13 cellular contexts compared by ENCODE assay signal in genomic region chr6:13763740-13764381, GRCh38. TPM values are rescaled to one million over a fixed set of nuclear protein-coding genes. Genes with fewer than 3 reads are reported as not detected.
DNase-seq lines count a peak whose midpoint lies in the region; ATAC-seq, FAIRE-seq and TF ChIP-seq lines count a peak whose summit lies in the region.
"Had no signal": no experiment of that assay in that cellular context is flagged by ENCODE, and none has a peak within 500 bp of the region (broad histone marks: within the 10 kb centered on the region; RNA-seq: fewer than 3 reads in every experiment).

No MANE protein-coding gene starts in this region.

- peaks cover 3% of the 10 kb centered on the region; the same call in 2 of the 3 replicates for H3K9me3 ChIP-seq in GM12878 (replicated peaks; ENCODE audit: control insufficient read depth, insufficient read depth, low read length)

- TF ChIP-seq POLR2A in GM12878 (IDR thresholded peaks at IDR 0.05; ENCODE audit: low read depth, low read length) = no peak

- no peak for TF ChIP-seq EP300 in GM12878 (IDR thresholded peaks at IDR 0.05; ENCODE audit: borderline replicate concordance in 1 of 2, control insufficient read depth in 1 of 2, low read depth in 2 of 2, low read length in 2 of 2)

- no peaks in the 10 kb centered on the region for H3K36me3 ChIP-seq in GM12878 (ENCODE audit: control insufficient read depth in 2 of 2, insufficient read depth in 2 of 2, low read length in 1 of 2)
- H3K36me3 ChIP-seq: left lung, spleen had no signal

- H3K27ac ChIP-seq in GM12878 (ENCODE audit: control insufficient read depth, insufficient read depth) = no peak overlapping the region
- H3K27ac ChIP-seq: spleen had no signal

- H3K79me2 ChIP-seq in GM12878 (ENCODE audit: control insufficient read depth, insufficient read depth, low read length) = no peaks in the 10 kb centered on the region

- no TSS peak for BruUV-seq in GM12878 (replicated peaks; lab: Mats Ljungman, UMichigan)

- peaks cover 0 to 2% of the 10 kb centered on the region in 2 experiments; a peak in 2 of 4 replicates for H3K27me3 ChIP-seq in GM12878 (replicated peaks in 1 of 2; ENCODE audit: control insufficient read depth in 2 of 2, insufficient read depth in 2 of 2, low read length in 1 of 2)
- H3K27me3 ChIP-seq: left lung, spleen had no signal

- in situ Hi-C loops in GM12878 (cut with MboI) = no loop called here

- CTCF ChIA-PET in GM12878 (lab: Yijun Ruan, JAX) = interaction anchor here (1.1 to 1.2 kb wide), 2 partner anchors 32 to 366 kb away, joined by 3 read pairs; no protein-coding TSS in a partner anchor

- TF ChIP-seq CTCF in GM12878 (IDR thresholded peaks at IDR 0.05 in 2 of 3, conservative IDR thresholded peaks at IDR 0.05 in 1 of 3; ENCODE audit: control insufficient read depth in 2 of 3, extremely low read depth in 1 of 3, insufficient read depth in 1 of 3, low read depth in 3 of 3, low read length in 3 of 3) = no peak

- no peak overlapping the region for H3K9ac ChIP-seq in GM12878 (ENCODE audit: control insufficient read depth, insufficient read depth, low read length)

- H3K4me2 ChIP-seq in GM12878 (ENCODE audit: control insufficient read depth, insufficient read depth) = peak overlapping the region; percentile 59

- POLR2A ChIA-PET in GM12878 (lab: Charles Lee) = interaction anchor here (1.6 kb wide), 1 partner anchor 409 kb away, joined by 3 read pairs; no protein-coding TSS in a partner anchor

- DNase-seq in CD1c-positive myeloid dendritic cell (ENCODE audit: extremely low spot score) = peak; percentile 23
- peak; percentile 49 for DNase-seq in GM12878 (ENCODE audit: low read depth, low spot score)
- no peak for DNase-seq in occipital lobe (lab: John Stamatoyannopoulos, UW)
- DNase-seq: activated gamma-delta T cell, Calu3, left lung, spleen had no signal

- no peak overlapping the region for H3K4me3 ChIP-seq in GM12878
- H3K4me3 ChIP-seq: left lung, spleen had no signal

- no peaks in the 10 kb centered on the region for H4K20me1 ChIP-seq in GM12878 (ENCODE audit: control insufficient read depth, insufficient read depth)

- RAD21 ChIA-PET in GM12878 (lab: Charles Lee; ENCODE audit: unreplicated experiment) = interaction anchor here (0.6 to 1.3 kb wide), 3 partner anchors 51 to 149 kb away, joined by 3 read pairs; partner anchors contain the start of gene NOL7

- peak; percentile 84 for FAIRE-seq in GM12878 (lab: Jason Lieb, UNC)

- H3K4me1 ChIP-seq in GM12878 (ENCODE audit: control insufficient read depth, insufficient read depth, low read length) = peaks cover 23% of the 10 kb centered on the region

- SMC1A ChIA-PET in GM12878 (lab: Charles Lee; ENCODE audit: uncharacterized antibody, unreplicated experiment) = interaction anchor here (1.0 to 2.0 kb wide), 5 partner anchors 17 to 310 kb away, joined by 3 to 4 read pairs (median 4); no protein-coding TSS in a partner anchor

- peak; percentile 59 for ATAC-seq in GM18907 (IDR thresholded peaks at IDR 0.05; ENCODE audit: unreplicated experiment)
- peak; percentile 52 for ATAC-seq in HG03442 (IDR thresholded peaks at IDR 0.05; ENCODE audit: unreplicated experiment)
- ATAC-seq in GM12878 = peak; percentile 89
- ATAC-seq in HG03457 (IDR thresholded peaks at IDR 0.05; ENCODE audit: unreplicated experiment) = no peak
- no peak for ATAC-seq in HG03135 (IDR thresholded peaks at IDR 0.05; ENCODE audit: unreplicated experiment)
- no peak for ATAC-seq in GM18517 (IDR thresholded peaks at IDR 0.05; ENCODE audit: unreplicated experiment)
- ATAC-seq: esophagus mucosa, left lung had no signal

- TF ChIP-seq RAD21 in GM12878 (IDR thresholded peaks at IDR 0.05; ENCODE audit: insufficient read depth, low read depth, low read length) = no peak

- intact Hi-C loops in GM12878 (cut with micrococcal nuclease; ENCODE audit: unreplicated experiment) = loop anchor here (2.0 kb wide), 1 partner anchor 51 kb away; no protein-coding TSS in a partner anchor

- H2AFZ ChIP-seq in GM12878 (ENCODE audit: control insufficient read depth, low read depth, low read length) = peak overlapping the region; percentile 34; the same call in 1 of the 2 replicates

- WGBS in GM12878 (ENCODE audit: insufficient coverage, insufficient replicate concordance, low lambda C conversion rate, missing lambda C conversion rate) = 12% methylated on average over 5 of the region's 5 CpGs

TF ChIP-seq in GM12878, 131 proteins besides CTCF, POLR2A, EP300 and RAD21 (continues in another document):
- TF ChIP-seq DPF2 (IDR thresholded peaks at IDR 0.05) (peak; percentile 65), IKZF2 (IDR thresholded peaks at IDR 0.05) (peak; percentile 47 to 64), EED (IDR thresholded peaks at IDR 0.05; ENCODE audit: low read depth) (peak; percentile 65), SIN3A (IDR thresholded peaks at IDR 0.05; ENCODE audit: low read depth, low read length) (no peak), CBFB (IDR thresholded peaks at IDR 0.05; ENCODE audit: low read depth) (0 out of 2 replicates have a peak, but pooled peaks have one; percentile 30), ZNF217 (IDR thresholded peaks at IDR 0.05) (peak; percentile 75; the same call in 1 of the 2 replicates), HDGF (IDR thresholded peaks at IDR 0.05) (no peak), TCF7 (IDR thresholded peaks at IDR 0.05; ENCODE audit: borderline replicate concordance) (peak; percentile 70), JUND (IDR thresholded peaks at IDR 0.05; ENCODE audit: low read depth, low read length) (peak; percentile 71), NFIC (IDR thresholded peaks at IDR 0.05; ENCODE audit: low read depth, low read length) (peak; percentile 79; the same call in 1 of the 2 replicates), TCF12 (IDR thresholded peaks at IDR 0.05; ENCODE audit: low read depth, low read length) (no peak), PAX5 (IDR thresholded peaks at IDR 0.05; ENCODE audit: borderline replicate concordance, low read depth, low read length) (0 out of 2 replicates have a peak, but pooled peaks have one; percentile 24), BCL11A (IDR thresholded peaks at IDR 0.05; ENCODE audit: low read depth, low read length) (peak; percentile 45; the same call in 1 of the 2 replicates), SIX5 (IDR thresholded peaks at IDR 0.05; ENCODE audit: low read depth, low read length, severe bottlenecking) (no peak), IRF4 (IDR thresholded peaks at IDR 0.05; ENCODE audit: low read depth, low read length) (peak; percentile 79), ZBED1 (IDR thresholded peaks at IDR 0.05; ENCODE audit: borderline replicate concordance) (peak; percentile 45; the same call in 1 of the 2 replicates), MEF2B (IDR thresholded peaks at IDR 0.05; ENCODE audit: partially characterized antibody, poor library complexity, severe bottlenecking) (peak; percentile 13), MTA2 (IDR thresholded peaks at IDR 0.05; ENCODE audit: low read depth) (peak; percentile 63), FOXM1 (IDR thresholded peaks at IDR 0.05; ENCODE audit: low read depth, low read length) (peak; percentile 35; the same call in 1 of the 2 replicates), JUNB (IDR thresholded peaks at IDR 0.05) (peak; percentile 91), RUNX3 (IDR thresholded peaks at IDR 0.05; ENCODE audit: low read length) (peak; percentile 93), CREM (IDR thresholded peaks at IDR 0.05; ENCODE audit: low read depth) (no peak; the same call in 1 of the 2 replicates), LARP7 (IDR thresholded peaks at IDR 0.05) (0 out of 2 replicates have a peak, but pooled peaks have one; percentile 31)

RNA-seq across cellular contexts. Expression of gene MCUR1, which starts 50.5 kb away (rescaled TPM):
- 8.3 and 8.8 TPM in 2 replicates for total RNA-seq in GM12878 (2013; cell fraction: nucleolus; rRNA removed)
- total RNA-seq in GM12878 (2014; rRNA removed) (16.8 and 18.1 TPM in 2 replicates), GM12878 (2014; rRNA removed; fragmentation: Illumina TruSeq; extraction: Trizol) (24.2 and 26.7 TPM in 2 replicates), GM12878 (2021) (31.7 and 34.9 TPM in 2 replicates), occipital lobe (34.6 TPM)
- polyA plus RNA-seq in GM12878 (2011; ENCODE audit: low read depth) = 4.1 TPM
- polyA plus RNA-seq in GM12878 (2011; rRNA removed) (12.0 and 20.5 TPM in 2 replicates), GM12878 (2014; fragmentation: Illumina TruSeq; extraction: Trizol) (19.7 and 22.2 TPM in 2 replicates), GM12878 (2014; fragmentation: Nextera tagmentation; extraction: Ambion mirVana) (1 to 10 TPM; 4.4 to 9.4 TPM), GM12878 (2014; rRNA removed) (14.4 and 17.2 TPM in 2 replicates), GM12878 (2016; fragmentation: Nextera tagmentation; extraction: Ambion mirVana) (10 to 100 TPM; 36.1 to 43.9 TPM)
- 6.6 and 7.1 TPM in 2 replicates for polyA plus RNA-seq in GM12878 (2011; cell fraction: cytosol; rRNA removed)
- polyA plus RNA-seq in GM12878 (2011; cell fraction: nucleus; rRNA removed) = 2.9 and 4.6 TPM in 2 replicates
- 8.2 and 11.2 TPM in 2 replicates for polyA plus RNA-seq in GM12878 (2012)
- polyA minus RNA-seq in GM12878 (2011; rRNA and poly(A)+ RNA removed) = 6.0 and 7.6 TPM in 2 replicates
- 3.1 and 3.6 TPM in 2 replicates for polyA minus RNA-seq in GM12878 (2011; cell fraction: cytosol; rRNA and poly(A)+ RNA removed)
- polyA minus RNA-seq in GM12878 (2011; cell fraction: nucleus; rRNA and poly(A)+ RNA removed) = 2.7 and 6.8 TPM in 2 replicates

RNA-seq across cellular contexts. Expression of gene RANBP9, which starts 52.2 kb away (rescaled TPM):
- total RNA-seq in GM12878 (2013; cell fraction: nucleolus; rRNA removed) = 18.2 and 18.7 TPM in 2 replicates
- total RNA-seq in GM12878 (2014; rRNA removed) (11.3 and 12.9 TPM in 2 replicates), GM12878 (2014; rRNA removed; fragmentation: Illumina TruSeq; extraction: Trizol) (22.5 TPM in 2 replicates), GM12878 (2021) (28.5 and 28.7 TPM in 2 replicates), occipital lobe (90.5 TPM)
- polyA plus RNA-seq in GM12878 (2011; ENCODE audit: low read depth) = 17.2 TPM
- polyA plus RNA-seq in GM12878 (2011; rRNA removed) (21.5 and 32.7 TPM in 2 replicates), GM12878 (2014; fragmentation: Illumina TruSeq; extraction: Trizol) (43.1 and 44.2 TPM in 2 replicates), GM12878 (2014; fragmentation: Nextera tagmentation; extraction: Ambion mirVana) (10 to 100 TPM in 1 of 2 experiments, 1 to 10 TPM in 1; 8.2 to 10.8 TPM), GM12878 (2014; rRNA removed) (15.7 and 21.1 TPM in 2 replicates), GM12878 (2016; fragmentation: Nextera tagmentation; extraction: Ambion mirVana) (1 to 10 TPM; 3.7 to 5.0 TPM)
- polyA plus RNA-seq in GM12878 (2011; cell fraction: cytosol; rRNA removed) = 15.0 and 15.3 TPM in 2 replicates
- 17.3 and 21.5 TPM in 2 replicates for polyA plus RNA-seq in GM12878 (2011; cell fraction: nucleus; rRNA removed)
- polyA plus RNA-seq in GM12878 (2012) = 23.4 and 27.1 TPM in 2 replicates
- 16.4 and 27.4 TPM in 2 replicates for polyA minus RNA-seq in GM12878 (2011; rRNA and poly(A)+ RNA removed)
- 10.7 and 14.2 TPM in 2 replicates for polyA minus RNA-seq in GM12878 (2011; cell fraction: cytosol; rRNA and poly(A)+ RNA removed)
- 6.4 and 12.8 TPM in 2 replicates for polyA minus RNA-seq in GM12878 (2011; cell fraction: nucleus; rRNA and poly(A)+ RNA removed)

Comparison
In these comparisons a context has a peak if more than half of its experiments do, and no peak if none do; other contexts are left out.
1. ATAC-seq: peak in GM18907 (single experiment), HG03442 (single experiment) and GM12878 (single experiment); none in HG03457 (single experiment), HG03135 (single experiment) and GM18517 (single experiment).